In the genomic region with DNA sequence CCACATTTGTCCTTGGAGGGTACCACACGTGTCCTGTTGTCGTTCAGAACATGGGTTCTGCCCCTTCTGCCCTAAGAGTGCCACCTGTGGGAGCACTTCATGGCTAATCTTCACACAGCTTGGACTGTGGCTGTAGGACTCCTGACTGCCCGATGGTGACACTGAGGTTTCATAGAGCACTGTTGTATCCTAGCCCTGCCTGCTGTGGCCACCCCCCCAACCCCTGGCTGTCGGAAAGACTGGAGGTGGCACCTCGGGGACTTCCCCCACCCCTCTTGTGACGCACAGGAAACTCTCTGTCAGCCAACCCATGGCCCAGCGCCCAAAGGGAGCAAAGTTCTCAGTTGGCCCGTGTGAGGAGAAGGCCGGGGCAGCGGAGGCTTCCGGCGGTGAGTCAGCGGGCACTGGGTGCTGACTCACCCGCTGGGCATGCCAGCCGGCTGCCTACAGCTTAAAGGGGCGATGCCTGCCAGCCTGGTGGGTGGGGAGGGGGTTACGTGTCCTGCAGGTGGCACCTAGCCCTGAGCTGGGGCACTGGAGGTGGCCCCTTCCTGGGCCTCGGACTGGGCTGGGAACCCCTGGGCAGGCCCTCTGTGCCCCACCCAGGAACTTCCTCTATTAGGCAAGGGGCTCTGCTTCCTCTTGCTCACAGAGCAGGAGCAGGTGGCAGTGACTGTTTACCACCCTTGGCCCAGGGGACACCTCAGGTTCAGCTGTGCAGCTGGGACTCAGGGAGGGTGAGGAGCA, we compare ENCODE assay signal across 8 cellular contexts. TPM values are rescaled to one million over a fixed set of nuclear protein-coding genes. Genes with fewer than 3 reads are reported as not detected.
A peak's percentile ranks its signal among the peaks of the same experiment; 100 is the strongest.
DNase-seq lines count a peak whose midpoint lies in the region; ATAC-seq and TF ChIP-seq lines count a peak whose summit lies in the region.

No MANE protein-coding gene starts in this region.

- H3K27me3 ChIP-seq in WERI-Rb-1 (ENCODE audit: insufficient read depth, low read depth, severe bottlenecking) = peaks cover 6% of the 10 kb centered on the region

- DNase-seq in GDM1 (lab: John Stamatoyannopoulos, UW) = peak; percentile 86
- DNase-seq in HFF-Myc (ENCODE audit: extremely low read depth, low read depth) = peak; percentile 87
- peak; percentile 31 for DNase-seq in NCI-H1694 treated with DMSO at 0.1 percent for 48 hours (lab: John Stamatoyannopoulos, UW)
- peak; percentile 98 for DNase-seq in activated CD4-positive, alpha-beta T cell treated with anti-CD3 and anti-CD28 coated beads for 36 hours
- peak; percentile 95 to 96 for DNase-seq in lung microvascular endothelial cell (ENCODE audit: low read depth in 2 of 2)
- DNase-seq in stimulated activated CD8-positive, alpha-beta memory T cell treated with anti-CD3 and anti-CD28 coated beads, Interleukin-15, amount 100 ng/mL, for 24 hours (ENCODE audit: low read depth) = peak; percentile 86
- DNase-seq in WERI-Rb-1 = no peak

- ATAC-seq in activated CD4-positive, alpha-beta T cell treated with anti-CD3 and anti-CD28 coated beads for 36 hours = peak; percentile 67

- no peaks in the 10 kb centered on the region for H3K9me3 ChIP-seq in WERI-Rb-1 (ENCODE audit: severe bottlenecking)

- H3K27ac ChIP-seq in cingulate gyrus (ENCODE audit: low read depth, low read length) = peak overlapping the region; percentile 60
- no peak overlapping the region for H3K27ac ChIP-seq in WERI-Rb-1

- peaks cover 47% of the 10 kb centered on the region for H3K4me1 Mint-ChIP-seq in activated CD4-positive, alpha-beta T cell treated with anti-CD3 and anti-CD28 coated beads for 36 hours

- H3K36me3 Mint-ChIP-seq in activated CD4-positive, alpha-beta T cell treated with anti-CD3 and anti-CD28 coated beads for 36 hours (ENCODE audit: low read depth) = peaks cover 45% of the 10 kb centered on the region

- H3K4me3 Mint-ChIP-seq in activated CD4-positive, alpha-beta T cell treated with anti-CD3 and anti-CD28 coated beads for 36 hours = peak overlapping the region; percentile 98

- intact Hi-C loops in activated CD4-positive, alpha-beta T cell treated with anti-CD3 and anti-CD28 coated beads for 36 hours (cut with DNase I, micrococcal nuclease) = loop anchor here (1.0 to 2.0 kb wide), 10 partner anchors 13 to 263 kb away; partner anchors contain the start of genes NATD1 (in 2 of the 2), TMEM11 (in 2 of the 2), USP22 (in 2 of the 2) and DHRS7B (in 1 of the 2)

- peaks cover 4% of the 10 kb centered on the region for H3K27me3 Mint-ChIP-seq in activated CD4-positive, alpha-beta T cell treated with anti-CD3 and anti-CD28 coated beads for 36 hours

- TF ChIP-seq CTCF in HFF-Myc (IDR thresholded peaks at IDR 0.05; ENCODE audit: low read depth, low read length, missing control alignments) = no peak
- TF ChIP-seq CTCF in WERI-Rb-1 (IDR thresholded peaks at IDR 0.05; ENCODE audit: low read depth, low read length) = no peak

- peak overlapping the region; percentile 94 for H3K27ac Mint-ChIP-seq in activated CD4-positive, alpha-beta T cell treated with anti-CD3 and anti-CD28 coated beads for 36 hours

- no peaks in the 10 kb centered on the region for H3K36me3 ChIP-seq in WERI-Rb-1

- POLR2A ChIA-PET in activated CD4-positive, alpha-beta T cell treated with anti-CD3 and anti-CD28 coated beads for 36 hours (lab: Charles Lee) = interaction anchor here (1.3 kb wide), 1 partner anchor 11 kb away, joined by 6 read pairs; no protein-coding TSS in a partner anchor

- peak overlapping the region; percentile 93 for H3K4me3 ChIP-seq in HFF-Myc (replicated peaks; ENCODE audit: low read depth, low read length)
- H3K4me3 ChIP-seq in WERI-Rb-1 (ENCODE audit: low read depth, low read length) = no peak overlapping the region

- CTCF ChIA-PET in activated CD4-positive, alpha-beta T cell treated with anti-CD3 and anti-CD28 coated beads for 36 hours (lab: Charles Lee) = interaction anchor here (0.6 to 3.7 kb wide), 7 partner anchors 9 to 261 kb away, joined by 3 to 34 read pairs (median 3); no protein-coding TSS in a partner anchor

- H3K9me3 Mint-ChIP-seq in activated CD4-positive, alpha-beta T cell treated with anti-CD3 and anti-CD28 coated beads for 36 hours (ENCODE audit: low read depth) = no peaks in the 10 kb centered on the region

RNA-seq across cellular contexts. Expression of gene MAP2K3, which starts 3.4 kb away (rescaled TPM):
- 100 to 1,000 TPM; 122 to 123 TPM for total RNA-seq in activated CD4-positive, alpha-beta T cell treated with anti-CD3 and anti-CD28 coated beads for 36 hours
- total RNA-seq in lung microvascular endothelial cell = 10.7 and 11.3 TPM in 2 replicates

RNA-seq across cellular contexts. Expression of gene NATD1, which starts 34.7 kb away (rescaled TPM):
- total RNA-seq in activated CD4-positive, alpha-beta T cell treated with anti-CD3 and anti-CD28 coated beads for 36 hours = 1 to 10 TPM; 1.5 to 1.7 TPM
- total RNA-seq in lung microvascular endothelial cell = 2.6 and 3.6 TPM in 2 replicates
